ENCODE assay signal across 9 cellular contexts in the genomic region with DNA sequence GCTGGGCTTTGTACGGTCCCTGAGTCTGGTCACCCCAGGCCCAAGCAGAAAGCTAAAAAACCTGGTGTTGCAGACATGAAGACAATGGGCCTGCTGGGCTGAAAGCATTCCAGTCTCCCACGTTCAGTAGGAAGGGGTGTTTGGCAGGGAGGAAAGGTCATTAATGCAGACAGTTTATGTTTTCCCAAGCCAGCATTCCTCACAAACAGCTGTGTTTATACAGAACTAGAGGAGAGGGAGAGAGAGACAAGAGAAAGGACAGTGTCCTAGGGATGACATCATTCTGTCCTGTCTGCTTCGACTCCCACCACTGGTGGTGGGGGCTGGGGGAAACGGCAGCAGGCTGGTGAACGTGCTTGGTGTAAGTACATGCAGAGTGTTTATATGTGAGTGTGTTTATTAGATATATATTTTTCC.
DNase-seq lines count a peak whose midpoint lies in the region; ATAC-seq and TF ChIP-seq lines count a peak whose summit lies in the region.
"Had no signal": no experiment of that assay in that cellular context is flagged by ENCODE, and none has a peak within 500 bp of the region (broad histone marks: within the 10 kb centered on the region; RNA-seq: fewer than 3 reads in every experiment).

No MANE protein-coding gene starts in this region.

- no peak overlapping the region for H3K4me3 Mint-ChIP-seq in activated T-helper 17 cell treated with anti-CD3 and anti-CD28 coated beads, Interleukin-2, amount 50 U/mL, for 72 hours

- H3K4me1 ChIP-seq in left lung, result peaks cover 5% of the 10 kb centered on the region in 2 donors
- H3K4me1 ChIP-seq in upper lobe of right lung, result peaks cover 18% of the 10 kb centered on the region

- intact Hi-C loops in left lung (cut with DNase I), result no loop called here
- intact Hi-C loops in upper lobe of right lung (cut with DNase I), result no loop called here

- H3K36me3 ChIP-seq in left lung (no peaks in the 10 kb centered on the region), upper lobe of right lung (no peaks in the 10 kb centered on the region)

- peak overlapping the region in 1 of 2 donors; percentile 2 for H3K27ac ChIP-seq in left lung
- H3K27ac ChIP-seq in upper lobe of right lung, result no peak overlapping the region

- no peaks in the 10 kb centered on the region for H3K4me1 Mint-ChIP-seq in activated T-helper 17 cell treated with anti-CD3 and anti-CD28 coated beads, Interleukin-2, amount 50 U/mL, for 72 hours

- H3K27me3 ChIP-seq in left lung (no peaks in the 10 kb centered on the region), upper lobe of right lung (no peaks in the 10 kb centered on the region)

- peak; percentile 4 for DNase-seq in DMS79 treated with DMSO at 0.1 percent for 48 hours (lab: John Stamatoyannopoulos, UW)
- DNase-seq in DMS79 (lab: John Stamatoyannopoulos, UW), result no peak
- DNase-seq in cardiac fibroblast (ENCODE audit: low read depth in 2 of 2), result peak; percentile 4 to 30
- DNase-seq in left lung, result no peak
- no peak for DNase-seq in upper lobe of right lung
- no peak for DNase-seq in omental fat pad (ENCODE audit: low spot score)
- DNase-seq: 8988T had no signal

- H3K27me3 Mint-ChIP-seq in activated T-helper 17 cell treated with anti-CD3 and anti-CD28 coated beads, Interleukin-2, amount 50 U/mL, for 72 hours, result no peaks in the 10 kb centered on the region

- no peaks in the 10 kb centered on the region for H3K9me3 ChIP-seq in left lung
- H3K9me3 ChIP-seq in upper lobe of right lung, result no peaks in the 10 kb centered on the region

- no peaks in the 10 kb centered on the region for H3K36me3 Mint-ChIP-seq in activated T-helper 17 cell treated with anti-CD3 and anti-CD28 coated beads, Interleukin-2, amount 50 U/mL, for 72 hours (ENCODE audit: low read depth)

- peak; percentile 50 for ATAC-seq in left lung
- ATAC-seq in upper lobe of right lung, result peak; percentile 64
- no peak for ATAC-seq in omental fat pad (ENCODE audit: low FRiP score)
- ATAC-seq in activated T-helper 17 cell treated with anti-CD3 and anti-CD28 coated beads, Interleukin-2, amount 50 U/mL, for 72 hours (replicated peaks), result no peak
- ATAC-seq in GM21786 (IDR thresholded peaks at IDR 0.05; ENCODE audit: unreplicated experiment), result no peak

- TF ChIP-seq CTCF in cardiac fibroblast (IDR thresholded peaks at IDR 0.05; ENCODE audit: low read depth, low read length), result no peak
- TF ChIP-seq CTCF in left lung (IDR thresholded peaks at IDR 0.05), result no peak
- TF ChIP-seq CTCF in upper lobe of right lung (IDR thresholded peaks at IDR 0.05), result no peak
- TF ChIP-seq CTCF in omental fat pad (IDR thresholded peaks at IDR 0.05), result no peak

- H3K4me3 ChIP-seq in cardiac fibroblast (replicated peaks in 1 of 2; ENCODE audit: low read depth in 2 of 2, low read length in 2 of 2), result no peak overlapping the region
- H3K4me3 ChIP-seq in left lung, result no peak overlapping the region
- no peak overlapping the region for H3K4me3 ChIP-seq in upper lobe of right lung

- H3K9me3 Mint-ChIP-seq in activated T-helper 17 cell treated with anti-CD3 and anti-CD28 coated beads, Interleukin-2, amount 50 U/mL, for 72 hours, result no peaks in the 10 kb centered on the region

- H3K27ac Mint-ChIP-seq in activated T-helper 17 cell treated with anti-CD3 and anti-CD28 coated beads, Interleukin-2, amount 50 U/mL, for 72 hours, result no peak overlapping the region

Comparison
In these comparisons a context has a peak if more than half of its experiments do, and no peak if none do; other contexts are left out.
1. DNase-seq: peak in DMS79 treated with DMSO at 0.1 percent for 48 hours (single experiment) and cardiac fibroblast (2 of 2); none in DMS79 (single experiment), left lung (0 of 2), upper lobe of right lung (single experiment) and omental fat pad (single experiment).
2. ATAC-seq: peak in left lung (single experiment) and upper lobe of right lung (single experiment); none in omental fat pad (single experiment), activated T-helper 17 cell treated with anti-CD3 and anti-CD28 coated beads, Interleukin-2, amount 50 U/mL, for 72 hours (single experiment) and GM21786 (single experiment).